8 cellular contexts compared by ENCODE assay signal in genomic region chr11:64915366-64915887, GRCh38. TPM values are rescaled to one million over a fixed set of nuclear protein-coding genes. Genes with fewer than 3 reads are reported as not detected.
DNase-seq lines count a peak whose midpoint lies in the region; ATAC-seq, FAIRE-seq and TF ChIP-seq lines count a peak whose summit lies in the region.

No MANE protein-coding gene starts in this region.

- H3K36me3 ChIP-seq in mucosa of stomach (ENCODE audit: control insufficient read depth, insufficient read depth, low read length): peaks cover 14% of the 10 kb centered on the region

- no peak for FAIRE-seq in A549 (lab: Jason Lieb, UNC)

- ATAC-seq in A549: no peak
- ATAC-seq in GM21529 (IDR thresholded peaks at IDR 0.05; ENCODE audit: unreplicated experiment): no peak
- no peak for ATAC-seq in HG03469 (IDR thresholded peaks at IDR 0.05; ENCODE audit: unreplicated experiment)
- ATAC-seq in GM21381 (IDR thresholded peaks at IDR 0.05; ENCODE audit: unreplicated experiment): no peak

- peak overlapping the region; percentile 77 to 91 for H3K27ac ChIP-seq in A549

- in situ Hi-C loops in astrocyte of the cerebellum (cut with HindIII; ENCODE audit: low sequenced_read_pairs): no loop called here

- no peak for DNase-seq in A549 (ENCODE audit: low read depth in 1 of 2, low spot score in 1 of 2)
- DNase-seq in HFF-Myc (ENCODE audit: extremely low read depth, low read depth): no peak
- DNase-seq in astrocyte of the cerebellum (ENCODE audit: low read depth): no peak
- DNase-seq in activated CD4-positive, CD25-positive, alpha-beta regulatory T cell treated with anti-CD3 and anti-CD28 coated beads, Interleukin-2, amount 50 U/mL, for 72 hours: no peak

- POLR2A ChIA-PET in A549 (lab: Yijun Ruan, JAX): no interaction called here

- 81% methylated on average over 6 of the region's 7 CpGs for WGBS in A549 (ENCODE audit: missing lambda C conversion rate)

- TF ChIP-seq CTCF in A549 (IDR thresholded peaks at IDR 0.05) (no peak), HFF-Myc (IDR thresholded peaks at IDR 0.05; ENCODE audit: low read depth, low read length, missing control alignments) (no peak), astrocyte of the cerebellum (IDR thresholded peaks at IDR 0.05; ENCODE audit: low read depth, low read length, missing control alignments) (no peak)

- H3K4me3 ChIP-seq in A549: peak overlapping the region; percentile 70; the same call in 2 of the 3 replicates
- peak overlapping the region; percentile 95 for H3K4me3 ChIP-seq in HFF-Myc (replicated peaks; ENCODE audit: low read depth, low read length)
- peak overlapping the region; percentile 75 for H3K4me3 ChIP-seq in astrocyte of the cerebellum (ENCODE audit: low read depth, low read length)
- H3K4me3 ChIP-seq in mucosa of stomach (ENCODE audit: low read length): no peak overlapping the region

- TF ChIP-seq POLR2A in A549 (IDR thresholded peaks at IDR 0.05; ENCODE audit: low read length): no peak

- TF ChIP-seq EP300 in A549 (IDR thresholded peaks at IDR 0.05): no peak

- H3K9me3 ChIP-seq in A549: no peaks in the 10 kb centered on the region
- H3K9me3 ChIP-seq in mucosa of stomach (ENCODE audit: control insufficient read depth, low read length): no peaks in the 10 kb centered on the region

- TF ChIP-seq RAD21 in A549 (conservative IDR thresholded peaks at IDR 0.05 in 1 of 2, IDR thresholded peaks at IDR 0.05 in 1 of 2): no peak

- H3K9ac ChIP-seq in mucosa of stomach (ENCODE audit: low read length): peak overlapping the region; percentile 95

- CTCF ChIA-PET in A549 (lab: Yijun Ruan, JAX): interaction anchor here (0.7 to 14.9 kb wide), 8 partner anchors 20 to 752 kb away, joined by 3 to 132 read pairs (median 7); partner anchors contain the start of gene ARL2

- no peaks in the 10 kb centered on the region for H3K27me3 ChIP-seq in mucosa of stomach (ENCODE audit: control insufficient read depth, insufficient read depth, low read length)

- H3K4me2 ChIP-seq in A549: peak overlapping the region; percentile 85

- H3K4me1 ChIP-seq in A549: peaks cover 15% of the 10 kb centered on the region
- peaks cover 17% of the 10 kb centered on the region for H3K4me1 ChIP-seq in mucosa of stomach (ENCODE audit: control insufficient read depth, insufficient read depth, low read length)

TF ChIP-seq in A549, 52 proteins besides CTCF, POLR2A, EP300 and RAD21:
- TF ChIP-seq CHD4 (IDR thresholded peaks at IDR 0.05; ENCODE audit: borderline replicate concordance) (no peak), CHD2 (IDR thresholded peaks at IDR 0.05; ENCODE audit: low read length, partially characterized antibody) (no peak), RCOR1 (IDR thresholded peaks at IDR 0.05; ENCODE audit: low read depth, low read length) (no peak), KDM1A (IDR thresholded peaks at IDR 0.05; ENCODE audit: low read depth) (no peak)

RNA-seq across cellular contexts. Expression of gene ATG2A, which starts 1.6 kb away (rescaled TPM):
- 3.1 and 4.0 TPM in 2 replicates for polyA plus RNA-seq in A549 (2011; rRNA removed)
- 9.1 and 14.1 TPM in 2 replicates for polyA plus RNA-seq in A549 (2012; cell fraction: cytosol; rRNA removed)
- polyA plus RNA-seq in A549 (2012; cell fraction: nucleus; rRNA removed): 34.5 and 48.9 TPM in 2 replicates
- polyA plus RNA-seq in A549 (2017; fragmentation: RNase III; extraction: RNeasy Plus Mini Kit Qiagen cat#74134 plus additional on column Dnase treatment): 10.7 to 13.4 TPM (median 12.8 TPM) in 3 replicates
- polyA minus RNA-seq in A549 (2011; rRNA and poly(A)+ RNA removed): 8.2 TPM in 2 replicates

RNA-seq across cellular contexts. Expression of gene PPP2R5B, which starts 9.1 kb away (rescaled TPM):
- 6.9 and 11.1 TPM in 2 replicates for polyA plus RNA-seq in A549 (2011; rRNA removed)
- polyA plus RNA-seq in A549 (2012; cell fraction: cytosol; rRNA removed): 5.5 and 6.4 TPM in 2 replicates
- polyA plus RNA-seq in A549 (2012; cell fraction: nucleus; rRNA removed): 12.3 TPM in 2 replicates
- polyA plus RNA-seq in A549 (2017; fragmentation: RNase III; extraction: RNeasy Plus Mini Kit Qiagen cat#74134 plus additional on column Dnase treatment): 3.9 to 6.1 TPM (median 5.7 TPM) in 3 replicates
- 5.3 and 7.6 TPM in 2 replicates for polyA minus RNA-seq in A549 (2011; rRNA and poly(A)+ RNA removed)

RNA-seq across cellular contexts. Expression of gene GPHA2, which starts 20.3 kb away (rescaled TPM):
- polyA plus RNA-seq in A549 (2011; rRNA removed) (not detected in 2 replicates), A549 (2017; fragmentation: RNase III; extraction: RNeasy Plus Mini Kit Qiagen cat#74134 plus additional on column Dnase treatment) (not detected in 3 replicates)
- polyA plus RNA-seq in A549 (2012; cell fraction: cytosol; rRNA removed): not detected in 2 replicates
- 0.32 TPM in 1 of 2 replicates, not detected in the other for polyA plus RNA-seq in A549 (2012; cell fraction: nucleus; rRNA removed)
- polyA minus RNA-seq in A549 (2011; rRNA and poly(A)+ RNA removed): not detected in 2 replicates

RNA-seq across cellular contexts. Expression of gene EHD1, which starts 37.0 kb away (rescaled TPM):
- polyA plus RNA-seq in A549 (2011; rRNA removed): 25.9 and 27.7 TPM in 2 replicates
- polyA plus RNA-seq in A549 (2012; cell fraction: cytosol; rRNA removed): 96.0 and 103 TPM in 2 replicates
- 153 and 200 TPM in 2 replicates for polyA plus RNA-seq in A549 (2012; cell fraction: nucleus; rRNA removed)
- polyA plus RNA-seq in A549 (2017; fragmentation: RNase III; extraction: RNeasy Plus Mini Kit Qiagen cat#74134 plus additional on column Dnase treatment): 37.8 to 52.4 TPM (median 43.4 TPM) in 3 replicates
- polyA minus RNA-seq in A549 (2011; rRNA and poly(A)+ RNA removed): 65.8 and 67.3 TPM in 2 replicates

RNA-seq across cellular contexts. Expression of gene MAJIN, which starts 56.5 kb away (rescaled TPM):
- polyA plus RNA-seq in A549 (2011; rRNA removed): 0.12 and 0.24 TPM in 2 replicates
- 0.04 TPM in 1 of 2 replicates, not detected in the other for polyA plus RNA-seq in A549 (2012; cell fraction: cytosol; rRNA removed)
- 0.12 TPM in 1 of 2 replicates, not detected in the other for polyA plus RNA-seq in A549 (2012; cell fraction: nucleus; rRNA removed)
- not detected in 3 replicates for polyA plus RNA-seq in A549 (2017; fragmentation: RNase III; extraction: RNeasy Plus Mini Kit Qiagen cat#74134 plus additional on column Dnase treatment)
- not detected in 2 replicates for polyA minus RNA-seq in A549 (2011; rRNA and poly(A)+ RNA removed)
